28 cellular contexts compared by ENCODE assay signal in genomic region chr2:26579025-26579722, GRCh38.
DNase-seq lines count a peak whose midpoint lies in the region; ATAC-seq, FAIRE-seq and TF ChIP-seq lines count a peak whose summit lies in the region.
"Had no signal": no experiment of that assay in that cellular context is flagged by ENCODE, and none has a peak within 500 bp of the region (broad histone marks: within the 10 kb centered on the region; RNA-seq: fewer than 3 reads in every experiment).

No MANE protein-coding gene starts in this region.

- H3K4me3 ChIP-seq in right lobe of liver (no peak overlapping the region), HepG2 (replicated peaks in 1 of 3; ENCODE audit: insufficient read depth in 1 of 3, low read depth in 2 of 3, low read length in 3 of 3) (no peak overlapping the region), sigmoid colon (no peak overlapping the region), vagina (no peak overlapping the region), SJCRH30 (no peak overlapping the region)
- H3K4me3 ChIP-seq: GM12878, GM23338, HAP-1, MG63 had no signal

- no peak for TF ChIP-seq CTCF in right lobe of liver (IDR thresholded peaks at IDR 0.05)
- TF ChIP-seq CTCF in HepG2 (CRISPR knock-in tag; IDR thresholded peaks at IDR 0.05), result no peak
- no peak for TF ChIP-seq CTCF in glutamatergic neuron (IDR thresholded peaks at IDR 0.05; ENCODE audit: partially characterized antibody, unreplicated experiment)
- TF ChIP-seq CTCF in sigmoid colon (IDR thresholded peaks at IDR 0.05), result no peak
- no peak for TF ChIP-seq CTCF in vagina (IDR thresholded peaks at IDR 0.05)

- peaks cover 3% of the 10 kb centered on the region for H3K4me1 Mint-ChIP-seq in glutamatergic neuron (ENCODE audit: low read depth, unreplicated experiment)
- H3K4me1 Mint-ChIP-seq: GM23338 had no signal

- ATAC-seq in right lobe of liver, result no peak
- no peak for ATAC-seq in HepG2
- ATAC-seq in esophagus mucosa, result no peak
- ATAC-seq: CD8-positive, alpha-beta T cell; GM12878; GM23338; PC-3 had no signal

- FAIRE-seq in HepG2 (lab: Jason Lieb, UNC), result no peak
- FAIRE-seq: G401.6, GM12878, HTR-8/SVneo had no signal

- in situ Hi-C loops in HepG2 (cut with HindIII; ENCODE audit: extremely low pct_ligation_motif_present, low pct_unique_long_range_greater_than_20kb), result loop anchor here (5.0 kb wide), 1 partner anchor 57 kb away; no protein-coding TSS in a partner anchor

- no peaks in the 10 kb centered on the region for H3K4me1 ChIP-seq in right lobe of liver
- no peaks in the 10 kb centered on the region for H3K4me1 ChIP-seq in HepG2 (ENCODE audit: insufficient read depth, low read length)
- no peaks in the 10 kb centered on the region for H3K4me1 ChIP-seq in sigmoid colon
- no peaks in the 10 kb centered on the region for H3K4me1 ChIP-seq in vagina
- H3K4me1 ChIP-seq in SJCRH30, result no peaks in the 10 kb centered on the region
- H3K4me1 ChIP-seq: HAP-1 had no signal

- peaks cover 9% of the 10 kb centered on the region for H4K20me1 ChIP-seq in HepG2 (ENCODE audit: insufficient read depth, low read length)

- no peak overlapping the region for H3K4me2 ChIP-seq in HepG2 (ENCODE audit: low read depth, low read length)
- H3K4me2 ChIP-seq: GM23338 had no signal

- no peak overlapping the region for H2AFZ ChIP-seq in HepG2 (ENCODE audit: low read length)
- H2AFZ ChIP-seq: GM23338 had no signal

- TF ChIP-seq EP300 in HepG2 (IDR thresholded peaks at IDR 0.05; ENCODE audit: low read depth in 2 of 2, low read length in 2 of 2) (no peak), HepG2 (CRISPR knock-in tag; IDR thresholded peaks at IDR 0.05; ENCODE audit: borderline replicate concordance) (no peak), sigmoid colon (IDR thresholded peaks at IDR 0.05) (no peak)

- CTCF ChIA-PET in HepG2 (lab: Yijun Ruan, JAX; ENCODE audit: low intra/inter-chr PET ratio, low total read pairs), result interaction anchor here (1.9 kb wide), 1 partner anchor 58 kb away, joined by 12 read pairs; no protein-coding TSS in a partner anchor

- H3K4me3 Mint-ChIP-seq in glutamatergic neuron (ENCODE audit: unreplicated experiment), result no peak overlapping the region
- H3K4me3 Mint-ChIP-seq: B cell; CD8-positive, alpha-beta T cell; GM23338 had no signal

- DNase-seq in right lobe of liver, result peak in 2 of 3 donors; percentile 15 to 27
- DNase-seq in HepG2 (ENCODE audit: low spot score), result no peak
- DNase-seq in glutamatergic neuron, result peak; percentile 8
- peak; percentile 15 for DNase-seq in sigmoid colon
- no peak for DNase-seq in vagina (ENCODE audit: extremely low spot score in 2 of 2)
- DNase-seq in SJCRH30, result no peak
- DNase-seq: Caco-2; CD8-positive, alpha-beta T cell; KG1; MG63; NCI-H1048; NCI-H1417; NCI-H1694; NCI-H2029 treated with DMSO at 0.1 percent for 48 hours; NCI-H446 treated with DMSO at 0.1 percent for 48 hours; NCI-H526; NCI-H82; NK-92 treated with Interleukin-12 subunit alpha and Interleukin-12 subunit beta, amount 100 ng/mL, for 24 hours; PC-3; SHP77 had no signal

- POLR2A ChIA-PET in HepG2 (lab: Yijun Ruan, JAX), result no interaction called here

- H3K27ac Mint-ChIP-seq in glutamatergic neuron (ENCODE audit: unreplicated experiment), result no peak overlapping the region
- H3K27ac Mint-ChIP-seq: B cell; CD8-positive, alpha-beta T cell; GM23338 had no signal

- BruUV-seq in HepG2 (replicated peaks; lab: Mats Ljungman, UMichigan), result no TSS peak

- H3K27ac ChIP-seq in right lobe of liver, result no peak overlapping the region
- no peak overlapping the region for H3K27ac ChIP-seq in HepG2 (ENCODE audit: extremely low read length, insufficient read depth, low read length)
- H3K27ac ChIP-seq in sigmoid colon, result no peak overlapping the region
- H3K27ac ChIP-seq in vagina, result no peak overlapping the region
- no peak overlapping the region for H3K27ac ChIP-seq in SJCRH30
- H3K27ac ChIP-seq: C4-2B had no signal

- no peaks in the 10 kb centered on the region for H3K9me3 ChIP-seq in right lobe of liver
- H3K9me3 ChIP-seq in HepG2 (ENCODE audit: low read length), result no peaks in the 10 kb centered on the region
- H3K9me3 ChIP-seq in sigmoid colon, result no peaks in the 10 kb centered on the region
- H3K9me3 ChIP-seq in vagina, result no peaks in the 10 kb centered on the region
- no peaks in the 10 kb centered on the region for H3K9me3 ChIP-seq in SJCRH30 (replicated peaks)
- H3K9me3 ChIP-seq: Caco-2, HAP-1, MG63 had no signal

- no peak overlapping the region for H3K9ac ChIP-seq in HepG2 (ENCODE audit: insufficient read depth, low read depth, low read length)

- peaks cover 3% of the 10 kb centered on the region for H3K9me3 Mint-ChIP-seq in glutamatergic neuron (ENCODE audit: unreplicated experiment)
- H3K9me3 Mint-ChIP-seq: CD8-positive, alpha-beta T cell; GM23338 had no signal

- TF ChIP-seq POLR2A in right lobe of liver (IDR thresholded peaks at IDR 0.05) (no peak), HepG2 (IDR thresholded peaks at IDR 0.05; ENCODE audit: insufficient read depth in 1 of 2, low read depth in 2 of 2, low read length in 2 of 2) (no peak), sigmoid colon (IDR thresholded peaks at IDR 0.05) (no peak), vagina (IDR thresholded peaks at IDR 0.05) (no peak)

- peaks cover 13% of the 10 kb centered on the region for H3K27me3 Mint-ChIP-seq in glutamatergic neuron (ENCODE audit: unreplicated experiment)

- H3K27me3 ChIP-seq in right lobe of liver, result no peaks in the 10 kb centered on the region
- peaks cover 29 to 91% of the 10 kb centered on the region in 2 experiments; a peak in 4 of 5 replicates for H3K27me3 ChIP-seq in HepG2 (ENCODE audit: control insufficient read depth in 1 of 2, insufficient read depth in 2 of 2, low read length in 2 of 2)
- peaks cover 0 to 17% (median 0%) of the 10 kb centered on the region in 3 donors for H3K27me3 ChIP-seq in sigmoid colon
- no peaks in the 10 kb centered on the region for H3K27me3 ChIP-seq in vagina
- peaks cover 49% of the 10 kb centered on the region for H3K27me3 ChIP-seq in SJCRH30
- H3K27me3 ChIP-seq: MG63 had no signal

- no peak for TF ChIP-seq RAD21 in HepG2 (CRISPR knock-in tag; IDR thresholded peaks at IDR 0.05)

- H3K36me3 Mint-ChIP-seq in glutamatergic neuron (ENCODE audit: unreplicated experiment), result no peaks in the 10 kb centered on the region
- H3K36me3 Mint-ChIP-seq: CD8-positive, alpha-beta T cell had no signal

- intact Hi-C loops in right lobe of liver (cut with DNase I) (no loop called here), HepG2 (cut with micrococcal nuclease; ENCODE audit: unreplicated experiment) (loop anchor here (10.0 kb wide), 1 partner anchor 84 kb away; no protein-coding TSS in a partner anchor), sigmoid colon (cut with DNase I) (no loop called here), vagina (cut with DNase I) (no loop called here)

- H3K79me2 ChIP-seq in HepG2 (ENCODE audit: insufficient read depth, low read length), result no peaks in the 10 kb centered on the region

- 74% methylated on average over 3 of the region's 11 CpGs for WGBS in right lobe of liver (ENCODE audit: insufficient coverage, low coverage, low lambda C conversion rate, missing lambda C conversion rate)
- WGBS in HepG2 (ENCODE audit: low lambda C conversion rate), result 2% methylated on average over 11 of the region's 11 CpGs
- WGBS in sigmoid colon, 2 donors, result 90 to 91% methylated on average over 11 of the region's 11 CpGs

- H3K36me3 ChIP-seq in right lobe of liver, result no peaks in the 10 kb centered on the region
- no peaks in the 10 kb centered on the region for H3K36me3 ChIP-seq in HepG2 (replicated peaks in 1 of 2; ENCODE audit: control insufficient read depth in 1 of 2, insufficient read depth in 2 of 2, low read length in 2 of 2)
- H3K36me3 ChIP-seq in sigmoid colon, result no peaks in the 10 kb centered on the region
- no peaks in the 10 kb centered on the region for H3K36me3 ChIP-seq in vagina
- no peaks in the 10 kb centered on the region for H3K36me3 ChIP-seq in SJCRH30
- H3K36me3 ChIP-seq: HAP-1, MG63 had no signal

TF ChIP-seq in HepG2, 621 proteins besides CTCF, POLR2A, EP300 and RAD21:
- TF ChIP-seq HOXA3 (CRISPR knock-in tag; IDR thresholded peaks at IDR 0.05), result no peak

Comparison
In these comparisons a context has a peak if more than half of its experiments do, and no peak if none do; other contexts are left out.
1. DNase-seq: peak in right lobe of liver (2 of 3), glutamatergic neuron (single experiment) and sigmoid colon (single experiment); none in HepG2 (single experiment), vagina (0 of 2) and SJCRH30 (0 of 2).